Comparison of ENCODE assay signal across 24 cellular contexts in the genomic region with DNA sequence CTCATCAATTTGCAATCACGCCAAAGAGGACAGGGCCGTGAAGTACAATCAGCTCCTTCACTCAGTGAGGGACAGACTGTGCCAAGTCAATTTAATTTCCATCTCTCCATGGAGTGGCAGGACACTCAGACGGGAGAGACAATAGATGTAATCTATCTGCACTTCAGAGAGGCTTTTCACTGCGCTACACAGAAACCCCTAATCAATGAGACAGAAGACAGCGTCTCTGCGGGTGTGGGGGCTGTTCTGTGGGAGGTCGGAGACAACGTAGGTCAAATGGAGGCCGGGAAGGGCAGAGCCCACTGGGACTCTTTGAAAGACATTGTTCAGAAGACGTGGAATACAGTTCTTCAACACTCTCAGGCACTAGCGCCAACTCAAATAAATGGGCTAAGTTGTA.
"Had no signal": no experiment of that assay in that cellular context is flagged by ENCODE, and none has a peak within 500 bp of the region (broad histone marks: within the 10 kb centered on the region; RNA-seq: fewer than 3 reads in every experiment).

No MANE protein-coding gene starts in this region.

- H3K9me3 ChIP-seq: MG63, SK-N-SH had no signal

- DNase-seq: activated CD4-positive, alpha-beta memory T cell treated with anti-CD3 and anti-CD28 coated beads, Interleukin-2, amount 10 ng/mL, durations not matched to agents 7 days and 5 days; activated CD4-positive, alpha-beta T cell treated with anti-CD3 and anti-CD28 coated beads for 36 hours; activated CD4-positive, alpha-beta T cell treated with anti-CD3 and anti-CD28 coated beads, Interleukin-2, amount 50 U/mL, for 1 hour; activated CD4-positive, CD25-positive, alpha-beta regulatory T cell; activated gamma-delta T cell; activated naive CD4-positive, alpha-beta T cell treated with anti-CD3 and anti-CD28 coated beads, Interleukin-2, amount 10 ng/mL, durations not matched to agents 7 days and 5 days; activated naive CD8-positive, alpha-beta T cell treated with anti-CD3 and anti-CD28 coated beads for 36 hours; activated T-cell treated with anti-CD3 and anti-CD28 coated beads for 4 hours; activated T-cell treated with anti-CD3 and anti-CD28 coated beads, Interleukin-2, amount 50 U/mL, for 48 hours; cerebellar nuclear complex; MG63; MV-4-11; NCI-H1417; NCI-H1694 treated with DMSO at 0.1 percent for 48 hours; NCI-H2029 treated with DMSO at 0.1 percent for 48 hours; NCI-H2171; NCI-H2227 treated with DMSO at 0.1 percent for 48 hours; NCI-H446 treated with DMSO at 0.1 percent for 48 hours; NCI-H524 treated with DMSO at 0.1 percent for 48 hours; SK-N-SH; T-helper 1 cell had no signal

- H3K9me2 ChIP-seq: SK-N-SH had no signal

- H3K9ac ChIP-seq: SK-N-SH had no signal

- H3K4me3 ChIP-seq: MG63 had no signal

- H3K4me2 ChIP-seq: SK-N-SH had no signal

- FAIRE-seq: HepG2 had no signal

- H3K27ac ChIP-seq: VCaP had no signal

- H3K27me3 ChIP-seq: MG63 had no signal

- H3K36me3 ChIP-seq: MG63 had no signal

- ATAC-seq: activated CD4-positive, alpha-beta T cell treated with anti-CD3 and anti-CD28 coated beads for 36 hours; activated T-helper 17 cell treated with anti-CD3 and anti-CD28 coated beads, Interleukin-2, amount 50 U/mL, for 72 hours; HepG2 had no signal
